Comparison of ENCODE assay signal across 8 cellular contexts in genomic region chr12:94262228-94263010, GRCh38.
DNase-seq lines count a peak whose midpoint lies in the region; ATAC-seq and TF ChIP-seq lines count a peak whose summit lies in the region.

No MANE protein-coding gene starts in this region.

- ATAC-seq in HG03442 (IDR thresholded peaks at IDR 0.05; ENCODE audit: unreplicated experiment) (peak; percentile 64), Panc1 (peak; percentile 85)

- WGBS in tibial nerve, 2 donors: 7% methylated on average over 12 to 17 of the region's 17 CpGs

- H3K9me3 ChIP-seq in Panc1 (ENCODE audit: control insufficient read depth, insufficient read depth, low read depth, low read length): no peaks in the 10 kb centered on the region
- H3K9me3 ChIP-seq in tibial nerve: no peaks in the 10 kb centered on the region

- TF ChIP-seq EP300 in tibial nerve (IDR thresholded peaks at IDR 0.05): peak; percentile 57 to 89

- CTCF ChIA-PET in Panc1 (lab: Charles Lee): no interaction called here

- no peaks in the 10 kb centered on the region; the same call in 1 of the 2 replicates for H3K27me3 ChIP-seq in Panc1 (ENCODE audit: control insufficient read depth, insufficient read depth, low read length)
- H3K27me3 ChIP-seq in tibial nerve: no peaks in the 10 kb centered on the region

- in situ Hi-C loops in Panc1 (cut with HindIII; ENCODE audit: low pct_unique_long_range_greater_than_20kb, low sequenced_read_pairs): no loop called here

- peak overlapping the region; percentile 55 for H3K27ac ChIP-seq in Panc1 (ENCODE audit: low read length)
- peak overlapping the region; percentile 60 to 90 (median 81) for H3K27ac ChIP-seq in tibial nerve

- intact Hi-C loops in Panc1 (cut with micrococcal nuclease; ENCODE audit: unreplicated experiment): no loop called here

- H3K4me3 ChIP-seq in Panc1 (ENCODE audit: low read depth in 2 of 2, low read length in 2 of 2): peak overlapping the region; percentile 46 to 75
- peak overlapping the region; percentile 40 to 59 (median 52) for H3K4me3 ChIP-seq in tibial nerve

- no peaks in the 10 kb centered on the region for H3K36me3 ChIP-seq in Panc1 (ENCODE audit: control insufficient read depth, insufficient read depth, low read length)
- no peaks in the 10 kb centered on the region for H3K36me3 ChIP-seq in tibial nerve

- TF ChIP-seq POLR2A in GM19099 (IDR thresholded peaks at IDR 0.05; ENCODE audit: extremely low read depth, insufficient read length, low read depth) (peak; percentile 12), tibial nerve (IDR thresholded peaks at IDR 0.05) (peak in 1 of 2 donors; percentile 20)

- BruUV-seq in Panc1 (replicated peaks; lab: Mats Ljungman, UMichigan): no TSS peak

- TF ChIP-seq CTCF in AG09319 (IDR thresholded peaks at IDR 0.05; ENCODE audit: low read depth, low read length): no peak; the same call in 1 of the 2 replicates
- no peak for TF ChIP-seq CTCF in Panc1 (IDR thresholded peaks at IDR 0.05)
- TF ChIP-seq CTCF in tibial nerve (IDR thresholded peaks at IDR 0.05): peak in 1 of 5 experiments; percentile 14

- H3K4me1 ChIP-seq in Panc1 (ENCODE audit: control insufficient read depth, insufficient read depth, low read length): 0 out of 2 replicates have a peak, but pooled peaks cover 4% of the 10 kb centered on the region
- H3K4me1 ChIP-seq in tibial nerve: peaks cover 0 to 52% (median 17%) of the 10 kb centered on the region in 4 donors

- POLR2A ChIA-PET in Panc1 (lab: Charles Lee): interaction anchor here (0.5 to 0.9 kb wide), 2 partner anchors 23 to 1890 kb away, joined by 3 read pairs; no protein-coding TSS in a partner anchor

- DNase-seq in AG09319 (ENCODE audit: extremely low read depth, low read depth) (peak; percentile 91), Panc1 (ENCODE audit: low read depth, low spot score) (no peak), activated gamma-delta T cell (lab: John Stamatoyannopoulos, UW) (peak; percentile 31), foreskin melanocyte (peak; percentile 94), pons (ENCODE audit: low spot score) (peak; percentile 87), tibial nerve (ENCODE audit: low spot score in 2 of 2) (peak; percentile 76 to 84)
